2 cellular contexts compared by ENCODE assay signal in genomic region chr11:2358754-2359444, GRCh38.
TF ChIP-seq lines count a peak whose summit lies in the region.

No MANE protein-coding gene starts in this region.

TF ChIP-seq in HepG2, 621 proteins besides CTCF, POLR2A, EP300 and RAD21:
- TF ChIP-seq SOX5 (CRISPR knock-in tag; IDR thresholded peaks at IDR 0.05; ENCODE audit: borderline replicate concordance) (no peak), USF2 (IDR thresholded peaks at IDR 0.05; ENCODE audit: low read depth, low read length) (peak; percentile 31; the same call in 1 of the 2 replicates), USF2 (CRISPR knock-in tag; IDR thresholded peaks at IDR 0.05; ENCODE audit: borderline replicate concordance) (no peak), ZNF691 (CRISPR knock-in tag; IDR thresholded peaks at IDR 0.05; ENCODE audit: borderline replicate concordance, low read depth) (no peak), ZNF589 (CRISPR knock-in tag; conservative IDR thresholded peaks at IDR 0.05) (no peak), PPARG (CRISPR knock-in tag; conservative IDR thresholded peaks at IDR 0.05) (no peak), ZNF331 (CRISPR knock-in tag; IDR thresholded peaks at IDR 0.05) (no peak), ELF1 (CRISPR knock-in tag; IDR thresholded peaks at IDR 0.05) (no peak), IRF9 (CRISPR knock-in tag; IDR thresholded peaks at IDR 0.05; ENCODE audit: borderline replicate concordance) (no peak), ZBTB42 (CRISPR knock-in tag; IDR thresholded peaks at IDR 0.05) (no peak), RAD51 (IDR thresholded peaks at IDR 0.05; ENCODE audit: borderline replicate concordance) (peak; percentile 38; the same call in 1 of the 2 replicates)

TF ChIP-seq in K562, 482 proteins besides CTCF, POLR2A, EP300 and RAD21:
- peak; percentile 55; the same call in 1 of the 2 replicates for TF ChIP-seq TFE3 (CRISPR knock-in tag; IDR thresholded peaks at IDR 0.05)
- no peak for TF ChIP-seq ZNF79 (CRISPR knock-in tag; IDR thresholded peaks at IDR 0.05; ENCODE audit: low read depth)
- TF ChIP-seq CBFA2T2 (conservative IDR thresholded peaks at IDR 0.05) = 0 out of 2 replicates have a peak, but pooled peaks have one; percentile 21
- no peak for TF ChIP-seq HMG20B (CRISPR knock-in tag; IDR thresholded peaks at IDR 0.05)
- TF ChIP-seq MTA3 (IDR thresholded peaks at IDR 0.05; ENCODE audit: borderline replicate concordance) = no peak
- TF ChIP-seq ZNF696 (CRISPR knock-in tag; conservative IDR thresholded peaks at IDR 0.05) = no peak
- TF ChIP-seq TOE1 (IDR thresholded peaks at IDR 0.05; ENCODE audit: borderline replicate concordance) = 0 out of 2 replicates have a peak, but pooled peaks have one; percentile 41
- no peak for TF ChIP-seq TOE1 (CRISPR knock-in tag; IDR thresholded peaks at IDR 0.05; ENCODE audit: borderline replicate concordance, low read depth)
- TF ChIP-seq ZNF408 (CRISPR knock-in tag; IDR thresholded peaks at IDR 0.05; ENCODE audit: low read depth) = no peak
- TF ChIP-seq CHD1 (IDR thresholded peaks at IDR 0.05; ENCODE audit: low read length) = no peak
- no peak for TF ChIP-seq HMBOX1 (IDR thresholded peaks at IDR 0.05)
- TF ChIP-seq RAD51 (IDR thresholded peaks at IDR 0.05; ENCODE audit: borderline replicate concordance, low read depth) = peak; percentile 57; the same call in 1 of the 2 replicates
- no peak for TF ChIP-seq ZNF764 (CRISPR knock-in tag; IDR thresholded peaks at IDR 0.05; ENCODE audit: low read depth)
- peak; percentile 25; the same call in 1 of the 2 replicates for TF ChIP-seq USF1 (CRISPR knock-in tag; IDR thresholded peaks at IDR 0.05)
- no peak for TF ChIP-seq CTCFL (IDR thresholded peaks at IDR 0.05; ENCODE audit: borderline replicate concordance, insufficient read depth, low read depth, low read length, poor library complexity, severe bottlenecking)
- no peak for TF ChIP-seq RBM15 (IDR thresholded peaks at IDR 0.05; ENCODE audit: insufficient read depth, low read length)
- TF ChIP-seq ESRRA (IDR thresholded peaks at IDR 0.05; ENCODE audit: borderline replicate concordance, low read depth) = no peak
- no peak for TF ChIP-seq ATF6 (CRISPR knock-in tag; IDR thresholded peaks at IDR 0.05)
